14 cellular contexts compared by ENCODE assay signal in genomic region chr2:163213699-163214098, GRCh38.
DNase-seq lines count a peak whose midpoint lies in the region; ATAC-seq and TF ChIP-seq lines count a peak whose summit lies in the region.
"Had no signal": no experiment of that assay in that cellular context is flagged by ENCODE, and none has a peak within 500 bp of the region (broad histone marks: within the 10 kb centered on the region; RNA-seq: fewer than 3 reads in every experiment).

No MANE protein-coding gene starts in this region.

- peak; percentile 33 for DNase-seq in AG20443 (ENCODE audit: low spot score)
- peak; percentile 88 for DNase-seq in HT1080 (ENCODE audit: low read depth)
- peak; percentile 44 for DNase-seq in T1000 (lab: John Stamatoyannopoulos, UW)
- DNase-seq in foreskin melanocyte: peak; percentile 38
- DNase-seq in cerebellar cortex (ENCODE audit: low spot score): no peak
- no peak for DNase-seq in activated CD4-positive, CD25-positive, alpha-beta regulatory T cell (lab: John Stamatoyannopoulos, UW)
- no peak for DNase-seq in omental fat pad (ENCODE audit: low spot score)
- DNase-seq: activated CD4-positive, alpha-beta T cell treated with anti-CD3 and anti-CD28 coated beads for 48 hours; anterior cingulate cortex; islet precursor cell; NCI-H1048; T-helper 17 cell; transverse colon had no signal

- no peak for TF ChIP-seq CTCF in omental fat pad (IDR thresholded peaks at IDR 0.05)

- ATAC-seq in omental fat pad (ENCODE audit: low FRiP score): no peak
- no peak for ATAC-seq in HG03045 (IDR thresholded peaks at IDR 0.05; ENCODE audit: unreplicated experiment)
- ATAC-seq: T-helper 17 cell had no signal

Comparison
In these comparisons a context has a peak if more than half of its experiments do, and no peak if none do; other contexts are left out.
1. DNase-seq: peak in AG20443 (single experiment), HT1080 (single experiment), T1000 (single experiment) and foreskin melanocyte (single experiment); none in cerebellar cortex (single experiment), activated CD4-positive, CD25-positive, alpha-beta regulatory T cell (0 of 4) and omental fat pad (single experiment).